Comparison of ENCODE assay signal across 27 cellular contexts in the genomic region with DNA sequence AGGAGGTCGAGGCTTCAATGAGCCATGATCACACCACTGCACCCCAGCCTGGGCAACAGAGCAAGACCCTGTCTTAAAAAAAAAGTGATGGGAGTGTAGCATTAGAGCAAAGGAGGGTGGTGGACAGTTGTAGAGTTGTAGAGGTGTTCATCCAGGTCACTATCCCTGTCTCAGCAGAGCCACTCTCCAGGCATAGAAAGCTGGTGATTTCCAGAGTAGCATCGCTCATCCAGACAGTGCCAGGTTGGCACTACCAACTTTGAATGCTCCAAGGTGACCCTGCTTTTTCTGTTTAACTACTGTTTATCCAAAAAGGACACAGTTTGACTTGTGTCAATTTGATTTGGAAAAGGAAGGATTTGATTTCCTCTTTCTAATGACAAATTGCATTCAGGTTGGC.
"Had no signal": no experiment of that assay in that cellular context is flagged by ENCODE, and none has a peak within 500 bp of the region (broad histone marks: within the 10 kb centered on the region; RNA-seq: fewer than 3 reads in every experiment).

No MANE protein-coding gene starts in this region.

- H3K9me3 ChIP-seq: colonic mucosa, esophagus muscularis mucosa, gastroesophageal sphincter, mucosa of descending colon, sigmoid colon, testis, transverse colon, upper lobe of right lung, uterus had no signal

- H3K9me3 Mint-ChIP-seq: stimulated activated effector memory CD8-positive, alpha-beta T cell treated with anti-CD3 and anti-CD28 coated beads, Interleukin-12 subunit alpha, Interleukin-12 subunit beta, amount 100 ng/mL, for 72 hours had no signal

- H3K4me1 ChIP-seq: colonic mucosa, foreskin keratinocyte, neural progenitor cell, parathyroid adenoma, transverse colon, upper lobe of right lung, uterus had no signal

- H3K4me3 Mint-ChIP-seq: immature natural killer cell; mesothelial cell of epicardium; naive B cell; natural killer cell treated with Interleukin-12 subunit alpha and Interleukin-12 subunit beta and Interleukin-15 and Interleukin-18, amount 100 ng/mL, for 72 hours; neural progenitor cell; stimulated activated effector memory CD8-positive, alpha-beta T cell treated with anti-CD3 and anti-CD28 coated beads, Interleukin-12 subunit alpha, Interleukin-12 subunit beta, amount 100 ng/mL, for 72 hours had no signal

- ATAC-seq: foreskin keratinocyte; gastroesophageal sphincter; mucosa of descending colon; natural killer cell treated with Interleukin-12 subunit alpha and Interleukin-12 subunit beta and Interleukin-15 and Interleukin-18, amount 100 ng/mL, for 72 hours; stimulated activated effector memory CD8-positive, alpha-beta T cell treated with anti-CD3 and anti-CD28 coated beads, Interleukin-12 subunit alpha, Interleukin-12 subunit beta, amount 100 ng/mL, for 72 hours; stimulated activated naive CD8-positive, alpha-beta T cell treated with anti-CD3 and anti-CD28 coated beads, Interleukin-15, Interleukin-2, amounts not matched to agents 100 U/mL and 50 U/mL, for 24 hours; upper lobe of right lung had no signal

- H3K36me3 Mint-ChIP-seq: immature natural killer cell; mesothelial cell of epicardium; naive B cell; natural killer cell treated with Interleukin-12 subunit alpha and Interleukin-12 subunit beta and Interleukin-15 and Interleukin-18, amount 100 ng/mL, for 72 hours; neural progenitor cell; stimulated activated effector memory CD8-positive, alpha-beta T cell treated with anti-CD3 and anti-CD28 coated beads, Interleukin-12 subunit alpha, Interleukin-12 subunit beta, amount 100 ng/mL, for 72 hours had no signal

- H3K27me3 Mint-ChIP-seq: progenitor cell of endocrine pancreas had no signal

- H3K27ac Mint-ChIP-seq: immature natural killer cell; mesothelial cell of epicardium; naive B cell; natural killer cell treated with Interleukin-12 subunit alpha and Interleukin-12 subunit beta and Interleukin-15 and Interleukin-18, amount 100 ng/mL, for 72 hours; neural progenitor cell; progenitor cell of endocrine pancreas; stimulated activated effector memory CD8-positive, alpha-beta T cell treated with anti-CD3 and anti-CD28 coated beads, Interleukin-12 subunit alpha, Interleukin-12 subunit beta, amount 100 ng/mL, for 72 hours had no signal

- H3K4me3 ChIP-seq: colonic mucosa, esophagus muscularis mucosa, gastroesophageal sphincter, mucosa of descending colon, neural progenitor cell, sigmoid colon, testis, transverse colon, upper lobe of right lung, uterus had no signal

- H3K36me3 ChIP-seq: colonic mucosa, esophagus muscularis mucosa, gastroesophageal sphincter, neural progenitor cell, sigmoid colon, transverse colon, upper lobe of right lung, uterus had no signal

- H3K4me1 Mint-ChIP-seq: immature natural killer cell; mesothelial cell of epicardium; naive B cell; stimulated activated effector memory CD8-positive, alpha-beta T cell treated with anti-CD3 and anti-CD28 coated beads, Interleukin-12 subunit alpha, Interleukin-12 subunit beta, amount 100 ng/mL, for 72 hours had no signal

- H3K27me3 ChIP-seq: colonic mucosa, esophagus muscularis mucosa, foreskin keratinocyte, gastroesophageal sphincter, neural progenitor cell, sigmoid colon, testis, transverse colon, upper lobe of right lung, uterus had no signal

- DNase-seq: colonic mucosa; dermis blood vessel endothelial cell; effector memory CD4-positive, alpha-beta T cell; foreskin keratinocyte; hypothalamus; immature natural killer cell; islet precursor cell; kidney glomerular epithelial cell; mucosa of descending colon; naive B cell; sigmoid colon; stimulated activated CD4-positive, alpha-beta T cell treated with anti-CD3 and anti-CD28 coated beads, Interleukin-2, amount 100 ng/mL, for 24 hours; stimulated activated CD4-positive, alpha-beta T cell treated with anti-CD3 and anti-CD28 coated beads, Interleukin-4, amount 100 ng/mL, for 24 hours; stimulated activated naive CD8-positive, alpha-beta T cell treated with anti-CD3 and anti-CD28 coated beads, Interleukin-15, Interleukin-2, amounts not matched to agents 100 U/mL and 50 U/mL, for 24 hours; substantia nigra; testis; transverse colon; upper lobe of right lung; uterus had no signal

- H3K27ac ChIP-seq: colonic mucosa, esophagus muscularis mucosa, foreskin keratinocyte, gastroesophageal sphincter, neural progenitor cell, parathyroid adenoma, sigmoid colon, testis, transverse colon, upper lobe of right lung, uterus had no signal
